9 cellular contexts compared by ENCODE assay signal in genomic region chr9:129182625-129183494, GRCh38. TPM values are rescaled to one million over a fixed set of nuclear protein-coding genes. Genes with fewer than 3 reads are reported as not detected.
DNase-seq lines count a peak whose midpoint lies in the region; FAIRE-seq and TF ChIP-seq lines count a peak whose summit lies in the region.
"Had no signal": no experiment of that assay in that cellular context is flagged by ENCODE, and none has a peak within 500 bp of the region (broad histone marks: within the 10 kb centered on the region; RNA-seq: fewer than 3 reads in every experiment).

No MANE protein-coding gene starts in this region.

- H3K4me1 ChIP-seq in keratinocyte (ENCODE audit: control insufficient read depth, extremely low read depth, insufficient read depth, low read length): peaks cover 4% of the 10 kb centered on the region
- no peaks in the 10 kb centered on the region for H3K4me1 ChIP-seq in ovary (ENCODE audit: insufficient read depth)

- no peaks in the 10 kb centered on the region for H3K9me1 ChIP-seq in keratinocyte (ENCODE audit: control insufficient read depth, extremely low read depth, insufficient read depth, low read length)

- H3K36me3 ChIP-seq in WERI-Rb-1: no peaks in the 10 kb centered on the region
- H3K36me3 ChIP-seq in keratinocyte (ENCODE audit: control insufficient read depth in 2 of 2, extremely low read depth in 1 of 2, insufficient read depth in 2 of 2, low read length in 2 of 2): no peaks in the 10 kb centered on the region
- H3K36me3 ChIP-seq in ovary: no peaks in the 10 kb centered on the region

- H3K9me3 ChIP-seq in WERI-Rb-1 (ENCODE audit: severe bottlenecking) (no peaks in the 10 kb centered on the region), keratinocyte (ENCODE audit: control insufficient read depth, low read depth, low read length) (no peaks in the 10 kb centered on the region), ovary (no peaks in the 10 kb centered on the region)

- no peak for DNase-seq in AG09319 (ENCODE audit: extremely low read depth, low read depth)
- no peak for DNase-seq in HFF-Myc (ENCODE audit: extremely low read depth, low read depth)
- peak; percentile 76 for DNase-seq in WERI-Rb-1
- no peak for DNase-seq in keratinocyte (ENCODE audit: low read depth, low spot score)
- DNase-seq in ovary: no peak
- DNase-seq in nucleus accumbens (lab: John Stamatoyannopoulos, UW): no peak
- DNase-seq in hepatic stellate cell (ENCODE audit: low spot score): no peak
- DNase-seq in NCI-H2107 treated with DMSO at 0.1 percent for 48 hours (lab: John Stamatoyannopoulos, UW; ENCODE audit: unreplicated experiment): no peak
- DNase-seq: GF-D8 had no signal

- TF ChIP-seq CTCF in AG09319 (IDR thresholded peaks at IDR 0.05; ENCODE audit: low read depth, low read length): peak; percentile 31
- peak; percentile 48 for TF ChIP-seq CTCF in HFF-Myc (IDR thresholded peaks at IDR 0.05; ENCODE audit: low read depth, low read length, missing control alignments)
- peak; percentile 83 for TF ChIP-seq CTCF in WERI-Rb-1 (IDR thresholded peaks at IDR 0.05; ENCODE audit: low read depth, low read length)
- TF ChIP-seq CTCF in keratinocyte (optimal IDR thresholded peaks at IDR 0.05 in 1 of 3, IDR thresholded peaks at IDR 0.05 in 1 of 3, conservative IDR thresholded peaks at IDR 0.05 in 1 of 3; ENCODE audit: extremely low read depth in 1 of 3, insufficient read depth in 2 of 3, low read length in 3 of 3): peak in 2 of 3 experiments; percentile 7 to 13
- TF ChIP-seq CTCF in ovary (IDR thresholded peaks at IDR 0.05): no peak

- FAIRE-seq in keratinocyte (lab: Jason Lieb, UNC): no peak

- H3K27ac ChIP-seq in WERI-Rb-1: no peak overlapping the region; the same call in 1 of the 2 replicates
- H3K27ac ChIP-seq in keratinocyte (ENCODE audit: control insufficient read depth, insufficient read depth, low read length): no peak overlapping the region
- H3K27ac ChIP-seq in ovary: no peak overlapping the region

- WGBS in ovary, 3 donors: 75 to 83% (median 79%) methylated on average over 20 of the region's 20 CpGs

- no peak for TF ChIP-seq POLR2A in ovary (IDR thresholded peaks at IDR 0.05)

- TF ChIP-seq EP300 in ovary (IDR thresholded peaks at IDR 0.05): no peak

- no peak overlapping the region for H3K9ac ChIP-seq in keratinocyte (ENCODE audit: control insufficient read depth, extremely low read depth, insufficient read depth, low read length)

- no peak overlapping the region for H3K4me2 ChIP-seq in keratinocyte (ENCODE audit: control insufficient read depth, extremely low read depth, insufficient read depth, low read depth, low read length)

- H3K79me2 ChIP-seq in keratinocyte (ENCODE audit: control insufficient read depth, insufficient read depth, low read length): peaks cover 2% of the 10 kb centered on the region

- intact Hi-C loops in ovary (cut with DNase I): loop anchor here in 1 of 4 donors (5.0 kb wide), 1 partner anchor 64 kb away; no protein-coding TSS in a partner anchor

- H3K27me3 ChIP-seq in WERI-Rb-1 (ENCODE audit: insufficient read depth, low read depth, severe bottlenecking) (no peaks in the 10 kb centered on the region), keratinocyte (ENCODE audit: control insufficient read depth, extremely low read depth, insufficient read depth, low read length) (no peaks in the 10 kb centered on the region), ovary (no peaks in the 10 kb centered on the region)

- dilution Hi-C loops in keratinocyte (cut with MboI; ENCODE audit: extremely low pct_ligation_motif_present, low sequenced_read_pairs): no loop called here

- H3K4me3 ChIP-seq in HFF-Myc (replicated peaks; ENCODE audit: low read depth, low read length): no peak overlapping the region
- H3K4me3 ChIP-seq in WERI-Rb-1 (ENCODE audit: low read depth, low read length): no peak overlapping the region
- no peak overlapping the region for H3K4me3 ChIP-seq in keratinocyte (ENCODE audit: control insufficient read depth in 2 of 3, extremely low read depth in 1 of 3, insufficient read depth in 2 of 3, low read depth in 1 of 3, low read length in 3 of 3)
- no peak overlapping the region for H3K4me3 ChIP-seq in ovary

- no peak overlapping the region for H2AFZ ChIP-seq in keratinocyte (ENCODE audit: control insufficient read depth, low read length)

- no peaks in the 10 kb centered on the region for H4K20me1 ChIP-seq in keratinocyte (ENCODE audit: control insufficient read depth, extremely low read depth, insufficient read depth, low read length)

RNA-seq across cellular contexts. Expression of gene IER5L, which starts 4.8 kb away (rescaled TPM):
- polyA plus RNA-seq in keratinocyte (2.1 to 3.6 TPM (median 2.8 TPM) in 3 replicates), ovary (10 to 100 TPM in 1 of 2 donors, 1 to 10 TPM in 1; 2.5 to 14.9 TPM)
- 4.1 TPM for polyA plus RNA-seq in keratinocyte (2011; ENCODE audit: low read depth)
- polyA plus RNA-seq in keratinocyte (2011; cell fraction: cytosol; rRNA removed): 0.75 and 2.7 TPM in 2 replicates
- polyA plus RNA-seq in keratinocyte (2011; cell fraction: nucleus; rRNA removed): 2.1 and 4.5 TPM in 2 replicates
- polyA plus RNA-seq in keratinocyte (2012; ENCODE audit: low replicate concordance): 2.4 and 5.1 TPM in 2 replicates
- 1.3 to 1.4 TPM (median 1.3 TPM) in 3 replicates for polyA minus RNA-seq in keratinocyte
- 18.4 TPM for polyA minus RNA-seq in keratinocyte (2011; cell fraction: cytosol; rRNA and poly(A)+ RNA removed)
- polyA minus RNA-seq in keratinocyte (2011; cell fraction: nucleus; rRNA and poly(A)+ RNA removed): 4.3 and 7.5 TPM in 2 replicates
- 10 to 100 TPM; 15.4 to 74.3 (median 45.0) TPM for total RNA-seq in ovary

Comparison
In these comparisons a context has a peak if more than half of its experiments do, and no peak if none do; other contexts are left out.
1. CTCF ChIP-seq: peak in AG09319 (single experiment), HFF-Myc (single experiment), WERI-Rb-1 (single experiment) and keratinocyte (2 of 3); none in ovary (0 of 3).